8 cellular contexts compared by ENCODE assay signal in genomic region chr10:47165711-47166404, GRCh38.
DNase-seq lines count a peak whose midpoint lies in the region; ATAC-seq and TF ChIP-seq lines count a peak whose summit lies in the region.

No MANE protein-coding gene starts in this region.

- H3K27me3 ChIP-seq in lung (ENCODE audit: control insufficient read depth, insufficient read depth) = no peaks in the 10 kb centered on the region

- H3K27ac Mint-ChIP-seq in activated B cell treated with CpG ODN at 0.5 μM for 24 hours = peak overlapping the region; percentile 53
- H3K27ac Mint-ChIP-seq in central memory CD8-positive, alpha-beta T cell (ENCODE audit: low read depth) = peak overlapping the region; percentile 90
- H3K27ac Mint-ChIP-seq in stimulated activated memory B cell treated with anti-CD40 and anti-IgM and Interleukin-4, amounts not matched to agents 10 μg/mL and 1 μg/mL and 100 μg/mL, for 72 hours = peak overlapping the region; percentile 88

- ATAC-seq in activated B cell treated with CpG ODN at 0.5 μM for 24 hours (ENCODE audit: low read depth) = peak; percentile 72
- ATAC-seq in central memory CD8-positive, alpha-beta T cell (replicated peaks; ENCODE audit: extremely low read depth, poor library complexity, severe bottlenecking) = peak; percentile 77
- peak; percentile 71 for ATAC-seq in lung (ENCODE audit: insufficient read depth, low FRiP score)
- peak; percentile 77 for ATAC-seq in stimulated activated memory B cell treated with anti-CD40 and anti-IgM and Interleukin-4, amounts not matched to agents 10 μg/mL and 1 μg/mL and 100 μg/mL, for 72 hours
- no peak for ATAC-seq in SK-N-SH treated with all-trans-retinoic acid at 6 μM for 48 hours

- H3K9me3 Mint-ChIP-seq in activated B cell treated with CpG ODN at 0.5 μM for 24 hours = no peaks in the 10 kb centered on the region
- no peaks in the 10 kb centered on the region for H3K9me3 Mint-ChIP-seq in central memory CD8-positive, alpha-beta T cell
- H3K9me3 Mint-ChIP-seq in stimulated activated memory B cell treated with anti-CD40 and anti-IgM and Interleukin-4, amounts not matched to agents 10 μg/mL and 1 μg/mL and 100 μg/mL, for 72 hours = no peaks in the 10 kb centered on the region

- intact Hi-C loops in activated B cell treated with CpG ODN at 0.5 μM for 24 hours (cut with micrococcal nuclease) = loop anchor here (2.0 to 5.0 kb wide), 2 partner anchors 31 to 96 kb away; no protein-coding TSS in a partner anchor

- H3K36me3 Mint-ChIP-seq in activated B cell treated with CpG ODN at 0.5 μM for 24 hours (ENCODE audit: low read depth) = no peaks in the 10 kb centered on the region
- H3K36me3 Mint-ChIP-seq in central memory CD8-positive, alpha-beta T cell (ENCODE audit: insufficient read depth) = no peaks in the 10 kb centered on the region
- H3K36me3 Mint-ChIP-seq in stimulated activated memory B cell treated with anti-CD40 and anti-IgM and Interleukin-4, amounts not matched to agents 10 μg/mL and 1 μg/mL and 100 μg/mL, for 72 hours = no peaks in the 10 kb centered on the region

- DNase-seq in Daoy (ENCODE audit: low read depth) (peak; percentile 60), activated B cell treated with CpG ODN at 0.5 μM for 24 hours (peak; percentile 27), lung (ENCODE audit: low spot score) (peak; percentile 40), SHP77 treated with DMSO at 0.1 percent for 48 hours (lab: John Stamatoyannopoulos, UW) (no peak), HuH-7 (ENCODE audit: low spot score) (no peak)
- no peak for DNase-seq in central memory CD8-positive, alpha-beta T cell (ENCODE audit: low spot score in 2 of 2)

- H3K4me1 Mint-ChIP-seq in activated B cell treated with CpG ODN at 0.5 μM for 24 hours = peaks cover 18% of the 10 kb centered on the region
- H3K4me1 Mint-ChIP-seq in central memory CD8-positive, alpha-beta T cell = peaks cover 13% of the 10 kb centered on the region
- H3K4me1 Mint-ChIP-seq in stimulated activated memory B cell treated with anti-CD40 and anti-IgM and Interleukin-4, amounts not matched to agents 10 μg/mL and 1 μg/mL and 100 μg/mL, for 72 hours = peaks cover 13% of the 10 kb centered on the region

- peak overlapping the region in 1 of 2 donors; percentile 57 for H3K27ac ChIP-seq in lung (ENCODE audit: low read depth in 1 of 2, low read length in 1 of 2)

- H3K4me3 Mint-ChIP-seq in activated B cell treated with CpG ODN at 0.5 μM for 24 hours = peak overlapping the region; percentile 85
- H3K4me3 Mint-ChIP-seq in central memory CD8-positive, alpha-beta T cell = peak overlapping the region; percentile 65
- H3K4me3 Mint-ChIP-seq in stimulated activated memory B cell treated with anti-CD40 and anti-IgM and Interleukin-4, amounts not matched to agents 10 μg/mL and 1 μg/mL and 100 μg/mL, for 72 hours = peak overlapping the region; percentile 77

- CTCF ChIA-PET in activated B cell treated with CpG ODN at 0.5 μM for 24 hours (lab: Charles Lee) = interaction anchor here (1.2 kb wide), 1 partner anchor 118 kb away, joined by 3 read pairs; no protein-coding TSS in a partner anchor

- no peaks in the 10 kb centered on the region for H3K9me3 ChIP-seq in lung (ENCODE audit: control insufficient read depth in 2 of 2, insufficient read depth in 1 of 2, low read length in 1 of 2)

- 6 to 12% methylated on average over 26 of the region's 26 CpGs for WGBS in lung, 2 donors

- peaks cover 0 to 7% of the 10 kb centered on the region in 2 donors for H3K4me1 ChIP-seq in lung (ENCODE audit: control insufficient read depth in 2 of 2, insufficient read depth in 2 of 2, low read length in 2 of 2)

- TF ChIP-seq CTCF in activated B cell treated with CpG ODN at 0.5 μM for 24 hours (IDR thresholded peaks at IDR 0.05) (no peak), lung (IDR thresholded peaks at IDR 0.05; ENCODE audit: control extremely low read depth, extremely low read depth) (no peak)

- peaks cover 11% of the 10 kb centered on the region for H3K27me3 Mint-ChIP-seq in activated B cell treated with CpG ODN at 0.5 μM for 24 hours
- no peaks in the 10 kb centered on the region for H3K27me3 Mint-ChIP-seq in central memory CD8-positive, alpha-beta T cell
- H3K27me3 Mint-ChIP-seq in stimulated activated memory B cell treated with anti-CD40 and anti-IgM and Interleukin-4, amounts not matched to agents 10 μg/mL and 1 μg/mL and 100 μg/mL, for 72 hours = peaks cover 16% of the 10 kb centered on the region

- H3K36me3 ChIP-seq in lung (ENCODE audit: control insufficient read depth in 2 of 2, insufficient read depth in 2 of 2, low read length in 2 of 2) = no peaks in the 10 kb centered on the region

- POLR2A ChIA-PET in activated B cell treated with CpG ODN at 0.5 μM for 24 hours (lab: Charles Lee) = no interaction called here

- no peak overlapping the region for H3K4me3 ChIP-seq in lung

TF ChIP-seq in SK-N-SH treated with all-trans-retinoic acid at 6 μM for 48 hours, 23 proteins besides CTCF, POLR2A, EP300 and RAD21:
- TF ChIP-seq ESRRG (CRISPR knock-in tag; IDR thresholded peaks at IDR 0.05) (no peak), POU6F1 (CRISPR knock-in tag; IDR thresholded peaks at IDR 0.05; ENCODE audit: borderline replicate concordance, low read depth) (no peak), ZNF70 (CRISPR knock-in tag; IDR thresholded peaks at IDR 0.05) (no peak), TSHZ2 (CRISPR knock-in tag; IDR thresholded peaks at IDR 0.05) (no peak), ARNTL (CRISPR knock-in tag; IDR thresholded peaks at IDR 0.05; ENCODE audit: borderline replicate concordance, low read depth) (no peak), PATZ1 (CRISPR knock-in tag; IDR thresholded peaks at IDR 0.05; ENCODE audit: borderline replicate concordance) (no peak), GLIS3 (CRISPR knock-in tag; IDR thresholded peaks at IDR 0.05) (no peak), ZNF565 (CRISPR knock-in tag; conservative IDR thresholded peaks at IDR 0.05; ENCODE audit: low read depth) (no peak), ZNF8 (CRISPR knock-in tag; IDR thresholded peaks at IDR 0.05) (no peak), ZFP3 (CRISPR knock-in tag; IDR thresholded peaks at IDR 0.05) (no peak), SNAI2 (CRISPR knock-in tag; IDR thresholded peaks at IDR 0.05) (no peak), PPARA (CRISPR knock-in tag; IDR thresholded peaks at IDR 0.05; ENCODE audit: borderline replicate concordance) (no peak), ZFP30 (CRISPR knock-in tag; IDR thresholded peaks at IDR 0.05) (no peak)
TF ChIP-seq in SK-N-SH treated with all-trans-retinoic acid at 6 μM for 48 hours: peak in this region for 0.

Comparison
In these comparisons a context has a peak if more than half of its experiments do, and no peak if none do; other contexts are left out.
1. DNase-seq: peak in Daoy (single experiment), activated B cell treated with CpG ODN at 0.5 μM for 24 hours (single experiment) and lung (single experiment); none in central memory CD8-positive, alpha-beta T cell (0 of 2), SHP77 treated with DMSO at 0.1 percent for 48 hours (single experiment) and HuH-7 (single experiment).
2. Peak in every context shown above with its lines, with median percentiles within 50 percentile points of each other: H3K27ac Mint-ChIP-seq and H3K4me3 Mint-ChIP-seq.